29 cellular contexts compared by ENCODE assay signal in the genomic region with DNA sequence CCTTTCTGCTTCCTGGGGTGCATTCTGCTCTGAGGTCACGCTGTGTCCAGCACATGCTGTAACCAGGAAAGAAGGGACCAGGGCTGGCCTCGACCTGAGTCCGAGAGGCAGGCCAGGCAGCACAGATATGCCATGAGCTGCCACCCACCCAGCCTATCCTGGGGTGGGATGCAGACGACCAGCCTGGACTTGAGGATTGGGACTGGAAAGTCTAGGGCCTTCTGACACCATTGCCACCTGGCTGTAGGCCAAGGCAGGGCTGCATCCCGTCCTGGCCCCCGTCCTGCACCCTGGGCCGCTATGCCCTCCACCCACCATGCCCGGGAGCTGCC.
"Had no signal": no experiment of that assay in that cellular context is flagged by ENCODE, and none has a peak within 500 bp of the region (broad histone marks: within the 10 kb centered on the region; RNA-seq: fewer than 3 reads in every experiment).

No MANE protein-coding gene starts in this region.

- FAIRE-seq: bronchial epithelial cell, TTC549 had no signal

- H3K9me3 ChIP-seq: ascending aorta had no signal

- H3K27ac ChIP-seq: ascending aorta, cardiac muscle cell, VCaP had no signal

- ATAC-seq: activated CD8-positive, alpha-beta memory T cell treated with anti-CD3 and anti-CD28 coated beads, Interleukin-2, amount 10 ng/mL, durations not matched to agents 7 days and 5 days; activated CD8-positive, alpha-beta T cell treated with anti-CD3 and anti-CD28 coated beads, Interleukin-2, amount 10 ng/mL, durations not matched to agents 7 days and 5 days; activated naive CD8-positive, alpha-beta T cell treated with anti-CD3 and anti-CD28 coated beads, Interleukin-2, amount 50 U/mL, for 24 hours had no signal

- H3K4me3 ChIP-seq: ascending aorta, cardiac muscle cell had no signal

- DNase-seq: activated B cell treated with CpG ODN at 0.5 μM for 24 hours; activated CD4-positive, alpha-beta memory T cell treated with anti-CD3 and anti-CD28 coated beads, Interleukin-2, amount 10 ng/mL, durations not matched to agents 7 days and 5 days; activated CD4-positive, alpha-beta T cell treated with anti-CD3 and anti-CD28 coated beads for 4 hours; activated CD4-positive, alpha-beta T cell treated with anti-CD3 and anti-CD28 coated beads, Interleukin-2, amount 10 ng/mL, durations not matched to agents 24 days and 14 days; activated CD4-positive, alpha-beta T cell treated with anti-CD3 and anti-CD28 coated beads, Interleukin-2, amount 50 U/mL, for 48 hours; activated CD4-positive, CD25-positive, alpha-beta regulatory T cell treated with anti-CD3 and anti-CD28 coated beads, Interleukin-2, amount 50 U/mL, for 72 hours; activated CD8-positive, alpha-beta memory T cell treated with anti-CD3 and anti-CD28 coated beads for 24 hours; activated CD8-positive, alpha-beta memory T cell treated with anti-CD3 and anti-CD28 coated beads, Interleukin-2, amount 10 ng/mL, durations not matched to agents 7 days and 5 days; activated CD8-positive, alpha-beta memory T cell treated with anti-CD3 and anti-CD28 coated beads, Interleukin-2, amount 50 U/mL, for 48 hours; activated CD8-positive, alpha-beta T cell treated with anti-CD3 and anti-CD28 coated beads, Interleukin-2, amount 10 ng/mL, durations not matched to agents 7 days and 5 days; activated effector memory CD4-positive, alpha-beta T cell treated with Interleukin-2 at 50 U/mL for 16 hours; activated gamma-delta T cell; activated naive CD4-positive, alpha-beta T cell treated with anti-CD3 and anti-CD28 coated beads, Interleukin-2, amount 10 ng/mL, durations not matched to agents 7 days and 5 days; activated naive CD4-positive, alpha-beta T cell treated with Interleukin-2 at 50 U/mL for 16 hours; activated naive CD8-positive, alpha-beta T cell treated with anti-CD3 and anti-CD28 coated beads, Interleukin-2, amount 10 ng/mL, durations not matched to agents 7 days and 5 days; activated naive CD8-positive, alpha-beta T cell treated with anti-CD3 and anti-CD28 coated beads, Interleukin-2, amount 50 U/mL, for 24 hours; activated T-cell treated with anti-CD3 and anti-CD28 coated beads, Interleukin-2, amount 50 U/mL, for 24 hours; activated T-cell treated with anti-CD3 and anti-CD28 coated beads, Interleukin-2, amount 50 U/mL, for 48 hours; amygdala; anterior cingulate cortex; cerebellar nuclear complex; T-helper 1 cell; T-helper 2 cell; T-helper 9 cell had no signal

- H3K36me3 ChIP-seq: cardiac muscle cell had no signal

- H3K27me3 ChIP-seq: ascending aorta, cardiac muscle cell had no signal
